8 cellular contexts compared by ENCODE assay signal in genomic region chr1:172443666-172444453, GRCh38. TPM values are rescaled to one million over a fixed set of nuclear protein-coding genes. Genes with fewer than 3 reads are reported as not detected.
DNase-seq lines count a peak whose midpoint lies in the region; ATAC-seq and TF ChIP-seq lines count a peak whose summit lies in the region.

Gene PIGC (minus strand): TSS chr1:172444069. CDS start chr1:172442622, 1,447 bp downstream.

- no peaks in the 10 kb centered on the region for H3F3A ChIP-seq in GM23248 (ENCODE audit: insufficient read depth)

- H2AFZ ChIP-seq in GM23248: peak within 1 kb of the TSS; percentile 97

- H3K4me2 ChIP-seq in GM23248 (ENCODE audit: unreplicated experiment): peak within 1 kb of the TSS; percentile 84

- H3K27ac ChIP-seq in GM23248: 0 out of 2 replicates have a peak within 1 kb of the TSS, but pooled peaks have one; percentile 14

- H3K27me3 ChIP-seq in GM23248 (replicated peaks; ENCODE audit: insufficient read depth): no peaks in the 10 kb centered on the region

- 8% methylated on average over 41 to 43 of the region's 43 CpGs for WGBS in GM23248 (ENCODE audit: low coverage in 1 of 2, low lambda C conversion rate in 2 of 2, missing lambda C conversion rate in 2 of 2), 2 experiments

- H3K4me1 ChIP-seq in GM23248 (ENCODE audit: insufficient read depth): peaks cover 7% of the 10 kb centered on the region; the same call in 1 of the 2 replicates

- peak; percentile 72 for TF ChIP-seq CTCF in natural killer cell (IDR thresholded peaks at IDR 0.05)

- peak; percentile 88 for DNase-seq in EH (ENCODE audit: low read depth)
- peak; percentile 96 for DNase-seq in GM23248
- DNase-seq in LHCN-M2 (ENCODE audit: low read depth): peak; percentile 86
- DNase-seq in RPMI7951 (ENCODE audit: low read depth): peak; percentile 83
- DNase-seq in activated T-helper 1 cell treated with anti-CD3 and anti-CD28 coated beads, Interleukin-12 subunit alpha, Interleukin-12 subunit beta, Interleukin-2, Interleukin-4 antibody, amounts not matched to agents 30 ng/mL and 10 ng/mL and 1 ng/mL, durations not matched to agents 14 hours and 24 hours and 36 hours (ENCODE audit: low spot score): peak; percentile 85
- peak; percentile 83 for DNase-seq in fibroblast of peridontal ligament (ENCODE audit: extremely low read depth)
- peak; percentile 86 for DNase-seq in natural killer cell
- peak; percentile 91 for DNase-seq in stimulated activated naive CD4-positive, alpha-beta T cell treated with Interleukin-2 at 50 U/mL for 16 hours (lab: John Stamatoyannopoulos, UW)

- ATAC-seq in natural killer cell: peak; percentile 99 to 100 (median 99)

- H3K9me2 ChIP-seq in GM23248 (ENCODE audit: insufficient read depth): no peaks in the 10 kb centered on the region

- H3K4me3 ChIP-seq in GM23248: peak within 1 kb of the TSS; percentile 95

- no peaks in the 10 kb centered on the region for H3K27me3 Mint-ChIP-seq in activated T-helper 1 cell treated with anti-CD3 and anti-CD28 coated beads, Interleukin-12 subunit alpha, Interleukin-12 subunit beta, Interleukin-2, Interleukin-4 antibody, amounts not matched to agents 30 ng/mL and 10 ng/mL and 1 ng/mL, durations not matched to agents 14 hours and 24 hours and 36 hours (ENCODE audit: insufficient read depth)
- no peaks in the 10 kb centered on the region for H3K27me3 Mint-ChIP-seq in natural killer cell (ENCODE audit: low read depth in 2 of 2)

- H3K36me3 Mint-ChIP-seq in activated T-helper 1 cell treated with anti-CD3 and anti-CD28 coated beads, Interleukin-12 subunit alpha, Interleukin-12 subunit beta, Interleukin-2, Interleukin-4 antibody, amounts not matched to agents 30 ng/mL and 10 ng/mL and 1 ng/mL, durations not matched to agents 14 hours and 24 hours and 36 hours (ENCODE audit: low read depth): peaks cover 26% of the 10 kb centered on the region
- H3K36me3 Mint-ChIP-seq in natural killer cell: peaks cover 13% of the 10 kb centered on the region

- peaks cover 33% of the 10 kb centered on the region for H3K4me1 Mint-ChIP-seq in activated T-helper 1 cell treated with anti-CD3 and anti-CD28 coated beads, Interleukin-12 subunit alpha, Interleukin-12 subunit beta, Interleukin-2, Interleukin-4 antibody, amounts not matched to agents 30 ng/mL and 10 ng/mL and 1 ng/mL, durations not matched to agents 14 hours and 24 hours and 36 hours (ENCODE audit: low read depth)
- H3K4me1 Mint-ChIP-seq in natural killer cell: peaks cover 45 to 52% of the 10 kb centered on the region in 2 donors

- H4K20me1 ChIP-seq in GM23248 (ENCODE audit: insufficient read depth): no peaks in the 10 kb centered on the region

- H3K4me3 Mint-ChIP-seq in activated T-helper 1 cell treated with anti-CD3 and anti-CD28 coated beads, Interleukin-12 subunit alpha, Interleukin-12 subunit beta, Interleukin-2, Interleukin-4 antibody, amounts not matched to agents 30 ng/mL and 10 ng/mL and 1 ng/mL, durations not matched to agents 14 hours and 24 hours and 36 hours: peak within 1 kb of the TSS; percentile 94
- peak within 1 kb of the TSS; percentile 96 for H3K4me3 Mint-ChIP-seq in natural killer cell

- no peaks in the 10 kb centered on the region for H3K36me3 ChIP-seq in GM23248 (ENCODE audit: low read depth)

- no peaks in the 10 kb centered on the region for H3K9me3 ChIP-seq in GM23248 (ENCODE audit: low read depth)

- H3K79me2 ChIP-seq in GM23248 (ENCODE audit: insufficient read depth): peaks cover 54% of the 10 kb centered on the region

- in situ Hi-C loops in GM23248 (cut with MboI): no loop called here

- H3K9me3 Mint-ChIP-seq in activated T-helper 1 cell treated with anti-CD3 and anti-CD28 coated beads, Interleukin-12 subunit alpha, Interleukin-12 subunit beta, Interleukin-2, Interleukin-4 antibody, amounts not matched to agents 30 ng/mL and 10 ng/mL and 1 ng/mL, durations not matched to agents 14 hours and 24 hours and 36 hours: no peaks in the 10 kb centered on the region
- H3K9me3 Mint-ChIP-seq in natural killer cell: no peaks in the 10 kb centered on the region

- H3K27ac Mint-ChIP-seq in activated T-helper 1 cell treated with anti-CD3 and anti-CD28 coated beads, Interleukin-12 subunit alpha, Interleukin-12 subunit beta, Interleukin-2, Interleukin-4 antibody, amounts not matched to agents 30 ng/mL and 10 ng/mL and 1 ng/mL, durations not matched to agents 14 hours and 24 hours and 36 hours: peak within 1 kb of the TSS; percentile 86
- H3K27ac Mint-ChIP-seq in natural killer cell: peak within 1 kb of the TSS; percentile 90 to 94

- peak within 1 kb of the TSS; percentile 97 for H3K9ac ChIP-seq in GM23248

- intact Hi-C loops in activated T-helper 1 cell treated with anti-CD3 and anti-CD28 coated beads, Interleukin-12 subunit alpha, Interleukin-12 subunit beta, Interleukin-2, Interleukin-4 antibody, amounts not matched to agents 30 ng/mL and 10 ng/mL and 1 ng/mL, durations not matched to agents 14 hours and 24 hours and 36 hours (cut with micrococcal nuclease): loop anchor here (1.0 to 10.0 kb wide), 4 partner anchors 15 to 959 kb away; partner anchors contain the start of gene PRRC2C
- intact Hi-C loops in natural killer cell (cut with micrococcal nuclease): loop anchor here (1.0 to 5.0 kb wide), 6 partner anchors 17 to 642 kb away; no protein-coding TSS in a partner anchor

RNA-seq across cellular contexts. Expression of gene PIGC, which starts in this region (rescaled TPM):
- total RNA-seq in GM23248 (2014; rRNA removed; shearing (Covaris generic)): 18.3 and 27.8 TPM in 2 replicates
- polyA plus RNA-seq in GM23248 (2016; fragmentation: Nextera tagmentation; extraction: Ambion mirVana): 29.3 and 32.7 TPM in 2 replicates
- total RNA-seq in LHCN-M2 (2014; rRNA removed) (16.5 and 25.0 TPM in 2 replicates), natural killer cell (10 to 100 TPM; 27.9 to 35.7 (median 30.4) TPM)
- 15.5 TPM for polyA plus RNA-seq in LHCN-M2 (2012)
- total RNA-seq in RPMI7951 (2014; rRNA removed; shearing (Covaris generic)): 36.3 and 40.9 TPM in 2 replicates
- total RNA-seq in activated T-helper 1 cell treated with anti-CD3 and anti-CD28 coated beads, Interleukin-12 subunit alpha, Interleukin-12 subunit beta, Interleukin-2, Interleukin-4 antibody, amounts not matched to agents 30 ng/mL and 10 ng/mL and 1 ng/mL, durations not matched to agents 14 hours and 24 hours and 36 hours: 22.6 and 23.3 TPM in 2 replicates

Comparison
In these comparisons a context has a peak if more than half of its experiments do, and no peak if none do; other contexts are left out.
1. Peak in every context shown above with its lines: DNase-seq, ATAC-seq, H3K4me3 ChIP-seq and H3K27ac ChIP-seq.